Comparison of ENCODE assay signal across 8 cellular contexts in genomic region chr16:1475552-1476114, GRCh38. TPM values are rescaled to one million over a fixed set of nuclear protein-coding genes. Genes with fewer than 3 reads are reported as not detected.
DNase-seq lines count a peak whose midpoint lies in the region; ATAC-seq, FAIRE-seq and TF ChIP-seq lines count a peak whose summit lies in the region.
"Had no signal": no experiment of that assay in that cellular context is flagged by ENCODE, and none has a peak within 500 bp of the region (broad histone marks: within the 10 kb centered on the region; RNA-seq: fewer than 3 reads in every experiment).

No MANE protein-coding gene starts in this region.

- intact Hi-C loops in kidney (cut with DNase I) = no loop called here

- H3K4me1 ChIP-seq in kidney (ENCODE audit: control insufficient read depth in 1 of 2, insufficient read depth in 1 of 2, low read depth in 1 of 2, low read length in 2 of 2) = peaks cover 0 to 27% of the 10 kb centered on the region in 2 donors

- H3K9me3 Mint-ChIP-seq in activated naive CD8-positive, alpha-beta T cell (ENCODE audit: low read depth) = no peaks in the 10 kb centered on the region

- peak overlapping the region; percentile 62 to 79 for H3K9ac ChIP-seq in kidney (ENCODE audit: low read length in 2 of 2)

- H3K27me3 Mint-ChIP-seq in activated naive CD8-positive, alpha-beta T cell = no peaks in the 10 kb centered on the region

- ATAC-seq in HG03432 (IDR thresholded peaks at IDR 0.05; ENCODE audit: unreplicated experiment) = peak; percentile 2

- no peak for TF ChIP-seq CTCF in kidney (IDR thresholded peaks at IDR 0.05; ENCODE audit: borderline replicate concordance, extremely low read depth, insufficient read depth)

- H3K36me3 Mint-ChIP-seq in activated naive CD8-positive, alpha-beta T cell = no peaks in the 10 kb centered on the region

- FAIRE-seq in kidney (lab: Jason Lieb, UNC) = no peak

- H3K27ac ChIP-seq in kidney (ENCODE audit: low read depth in 2 of 2, low read length in 2 of 2) (peak overlapping the region; percentile 5 to 74), substantia nigra (ENCODE audit: low read depth, low read length, poor library complexity, severe bottlenecking) (peak overlapping the region; percentile 94)

- peak overlapping the region; percentile 90 for H3K27ac Mint-ChIP-seq in activated naive CD8-positive, alpha-beta T cell

- H3K4me3 Mint-ChIP-seq in activated naive CD8-positive, alpha-beta T cell = peak overlapping the region; percentile 89

- no peaks in the 10 kb centered on the region for H3K36me3 ChIP-seq in kidney (ENCODE audit: control insufficient read depth in 1 of 2, insufficient read depth in 2 of 2, low read length in 2 of 2)

- no peaks in the 10 kb centered on the region for H3K9me3 ChIP-seq in kidney (ENCODE audit: control insufficient read depth in 1 of 2, low read length in 2 of 2)

- H3K4me3 ChIP-seq in kidney (ENCODE audit: low read length in 2 of 2) = peak overlapping the region; percentile 80 to 83

- DNase-seq in kidney (no peak), substantia nigra (lab: John Stamatoyannopoulos, UW) (peak in 1 of 49 donors; percentile 30), NCI-H187 (lab: John Stamatoyannopoulos, UW) (no peak), NCI-H2171 (lab: John Stamatoyannopoulos, UW) (no peak), DMS 273 (lab: John Stamatoyannopoulos, UW; ENCODE audit: unreplicated experiment) (no peak)

- H3K4me1 Mint-ChIP-seq in activated naive CD8-positive, alpha-beta T cell (ENCODE audit: low read depth) = peaks cover 27% of the 10 kb centered on the region

RNA-seq across cellular contexts. Expression of gene CLCN7, which starts 0.8 kb away (rescaled TPM):
- 92.5 TPM for total RNA-seq in kidney
- polyA plus RNA-seq in kidney (ENCODE audit: insufficient read depth, low read depth, low replicate concordance) = 38.9 TPM

RNA-seq across cellular contexts. Expression of gene PTX4, which starts 13.1 kb away (rescaled TPM):
- not detected for total RNA-seq in kidney
- polyA plus RNA-seq in kidney (ENCODE audit: insufficient read depth, low read depth, low replicate concordance) = not detected

RNA-seq across cellular contexts. Expression of gene TELO2, which starts 17.5 kb away (rescaled TPM):
- total RNA-seq in kidney = 37.4 TPM
- 27.7 TPM for polyA plus RNA-seq in kidney (ENCODE audit: insufficient read depth, low read depth, low replicate concordance)

RNA-seq across cellular contexts. Expression of gene CCDC154, which starts 31.3 kb away (rescaled TPM):
- 2.8 TPM for total RNA-seq in kidney
- polyA plus RNA-seq in kidney (ENCODE audit: insufficient read depth, low read depth, low replicate concordance) = 1.8 TPM

RNA-seq across cellular contexts. Expression of gene PERCC1, which starts 44.8 kb away (rescaled TPM):
- total RNA-seq in kidney = not detected
- polyA plus RNA-seq in kidney (ENCODE audit: insufficient read depth, low read depth, low replicate concordance) = not detected
- total RNA-seq: posterior vena cava had no signal
